Comparison of ENCODE assay signal across 24 cellular contexts in the genomic region with DNA sequence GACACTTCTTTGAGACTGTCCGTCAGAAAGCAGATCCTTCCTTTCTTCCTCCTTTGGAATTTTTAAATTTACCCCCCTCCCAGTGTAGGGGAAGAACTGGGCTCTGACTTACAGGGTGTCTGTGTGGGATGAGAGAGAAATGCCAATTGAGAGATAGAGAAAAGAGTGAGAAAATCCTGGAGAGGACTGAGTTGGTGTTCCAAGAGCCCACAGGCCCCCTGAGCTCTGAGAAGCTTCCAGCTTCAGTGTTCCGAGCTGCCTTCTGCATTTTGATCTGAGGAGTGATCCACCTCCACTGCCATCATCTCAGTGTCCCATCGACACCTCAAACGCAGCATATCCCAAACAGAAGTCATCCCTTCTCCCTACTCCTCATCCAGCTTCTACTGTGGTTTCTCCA.
DNase-seq lines count a peak whose midpoint lies in the region; ATAC-seq and TF ChIP-seq lines count a peak whose summit lies in the region.
"Had no signal": no experiment of that assay in that cellular context is flagged by ENCODE, and none has a peak within 500 bp of the region (broad histone marks: within the 10 kb centered on the region; RNA-seq: fewer than 3 reads in every experiment).

No MANE protein-coding gene starts in this region.

- H3K36me3 ChIP-seq in SK-N-MC (ENCODE audit: insufficient read depth, low read length) (peaks cover 13% of the 10 kb centered on the region), parathyroid adenoma (ENCODE audit: control insufficient read depth, insufficient read depth, low read length) (no peaks in the 10 kb centered on the region), gastroesophageal sphincter (no peaks in the 10 kb centered on the region), right lobe of liver (no peaks in the 10 kb centered on the region)

- peak overlapping the region; percentile 50 for H3K4me3 Mint-ChIP-seq in glutamatergic neuron (ENCODE audit: unreplicated experiment)
- H3K4me3 Mint-ChIP-seq: CD8-positive, alpha-beta memory T cell; H9; HFFc6 had no signal

- peak; percentile 79 for DNase-seq in NCI-H1694 treated with DMSO at 0.1 percent for 48 hours (lab: John Stamatoyannopoulos, UW)
- DNase-seq in NCI-H1694 (lab: John Stamatoyannopoulos, UW): no peak
- DNase-seq in SK-N-MC (ENCODE audit: low read depth, low spot score): no peak
- no peak for DNase-seq in glutamatergic neuron
- no peak for DNase-seq in right lobe of liver
- no peak for DNase-seq in left ventricle myocardium superior
- DNase-seq: 8988T; AML-193; Calu3; CD8-positive, alpha-beta memory T cell; EL; GF-D8; GM23248; H9; HFFc6; Karpas-422; NCI-H187 treated with DMSO at 0.1 percent for 48 hours; NCI-H226; NCI-H510A treated with DMSO at 0.1 percent for 48 hours; NCI-H774 had no signal

- H3K27ac ChIP-seq in SK-N-MC (peak overlapping the region; percentile 78), parathyroid adenoma (no peak overlapping the region), gastroesophageal sphincter (no peak overlapping the region), right lobe of liver (no peak overlapping the region)
- H3K27ac ChIP-seq: C4-2B, GM23248 had no signal

- H2AFZ ChIP-seq in parathyroid adenoma: no peak overlapping the region
- H2AFZ ChIP-seq: GM23248 had no signal

- H3K9ac ChIP-seq in SK-N-MC (ENCODE audit: insufficient read length): no peak overlapping the region
- H3K9ac ChIP-seq in parathyroid adenoma: no peak overlapping the region
- H3K9ac ChIP-seq: GM23248 had no signal

- H3K9me3 ChIP-seq in SK-N-MC (ENCODE audit: low read depth, low read length) (no peaks in the 10 kb centered on the region), parathyroid adenoma (ENCODE audit: control insufficient read depth, low read length) (no peaks in the 10 kb centered on the region), gastroesophageal sphincter (no peaks in the 10 kb centered on the region), right lobe of liver (no peaks in the 10 kb centered on the region)

- no peaks in the 10 kb centered on the region for H3K79me2 ChIP-seq in parathyroid adenoma

- ATAC-seq in gastroesophageal sphincter: no peak
- no peak for ATAC-seq in right lobe of liver
- no peak for ATAC-seq in left ventricle myocardium superior
- ATAC-seq: Right ventricle myocardium inferior had no signal

- TF ChIP-seq EP300 in gastroesophageal sphincter (IDR thresholded peaks at IDR 0.05): no peak

- TF ChIP-seq CTCF in glutamatergic neuron (IDR thresholded peaks at IDR 0.05; ENCODE audit: partially characterized antibody, unreplicated experiment): no peak
- TF ChIP-seq CTCF in parathyroid adenoma (IDR thresholded peaks at IDR 0.05): no peak
- TF ChIP-seq CTCF in gastroesophageal sphincter (IDR thresholded peaks at IDR 0.05): no peak
- no peak for TF ChIP-seq CTCF in right lobe of liver (IDR thresholded peaks at IDR 0.05)

- peaks cover 12% of the 10 kb centered on the region for H3K27me3 Mint-ChIP-seq in glutamatergic neuron (ENCODE audit: unreplicated experiment)

- H3K36me3 Mint-ChIP-seq in glutamatergic neuron (ENCODE audit: unreplicated experiment): peaks cover 15% of the 10 kb centered on the region

- H3K4me1 ChIP-seq in parathyroid adenoma (peaks cover 15% of the 10 kb centered on the region), gastroesophageal sphincter (peaks cover 0 to 14% (median 0%) of the 10 kb centered on the region in 3 donors), right lobe of liver (peaks cover 0 to 13% (median 0%) of the 10 kb centered on the region in 4 donors)

- WGBS in gastroesophageal sphincter (ENCODE audit: low coverage in 1 of 2), 2 donors: 83 to 91% methylated on average over 3 to 4 of the region's 4 CpGs
- WGBS in right lobe of liver (ENCODE audit: insufficient coverage, low coverage, low lambda C conversion rate, missing lambda C conversion rate): 78% methylated on average over 2 of the region's 4 CpGs

- peak overlapping the region; percentile 92 for H3K27ac Mint-ChIP-seq in glutamatergic neuron (ENCODE audit: unreplicated experiment)
- H3K27ac Mint-ChIP-seq: HFFc6 had no signal

- H3K4me3 ChIP-seq in SK-N-MC: peak overlapping the region; percentile 44
- H3K4me3 ChIP-seq in parathyroid adenoma (ENCODE audit: low read depth, low read length): no peak overlapping the region
- no peak overlapping the region for H3K4me3 ChIP-seq in gastroesophageal sphincter
- no peak overlapping the region for H3K4me3 ChIP-seq in right lobe of liver
- H3K4me3 ChIP-seq: GM23248 had no signal

- peak overlapping the region; percentile 42 for H3K4me2 ChIP-seq in parathyroid adenoma (ENCODE audit: low read length)

- H3K27me3 ChIP-seq in parathyroid adenoma (ENCODE audit: control insufficient read depth, insufficient read depth, low read length) (no peaks in the 10 kb centered on the region), gastroesophageal sphincter (no peaks in the 10 kb centered on the region), right lobe of liver (no peaks in the 10 kb centered on the region)

- intact Hi-C loops in right lobe of liver (cut with DNase I) (no loop called here), left ventricle myocardium superior (cut with micrococcal nuclease) (no loop called here)

- peaks cover 13% of the 10 kb centered on the region for H3K9me3 Mint-ChIP-seq in glutamatergic neuron (ENCODE audit: unreplicated experiment)
- H3K9me3 Mint-ChIP-seq: CD8-positive, alpha-beta memory T cell; H9; HFFc6 had no signal

- H3K4me1 Mint-ChIP-seq in glutamatergic neuron (ENCODE audit: low read depth, unreplicated experiment): peaks cover 31% of the 10 kb centered on the region
- H3K4me1 Mint-ChIP-seq: CD8-positive, alpha-beta memory T cell had no signal

- TF ChIP-seq POLR2A in gastroesophageal sphincter (IDR thresholded peaks at IDR 0.05) (no peak), right lobe of liver (IDR thresholded peaks at IDR 0.05) (no peak)
